Comparison of ENCODE assay signal across 18 cellular contexts in the genomic region with DNA sequence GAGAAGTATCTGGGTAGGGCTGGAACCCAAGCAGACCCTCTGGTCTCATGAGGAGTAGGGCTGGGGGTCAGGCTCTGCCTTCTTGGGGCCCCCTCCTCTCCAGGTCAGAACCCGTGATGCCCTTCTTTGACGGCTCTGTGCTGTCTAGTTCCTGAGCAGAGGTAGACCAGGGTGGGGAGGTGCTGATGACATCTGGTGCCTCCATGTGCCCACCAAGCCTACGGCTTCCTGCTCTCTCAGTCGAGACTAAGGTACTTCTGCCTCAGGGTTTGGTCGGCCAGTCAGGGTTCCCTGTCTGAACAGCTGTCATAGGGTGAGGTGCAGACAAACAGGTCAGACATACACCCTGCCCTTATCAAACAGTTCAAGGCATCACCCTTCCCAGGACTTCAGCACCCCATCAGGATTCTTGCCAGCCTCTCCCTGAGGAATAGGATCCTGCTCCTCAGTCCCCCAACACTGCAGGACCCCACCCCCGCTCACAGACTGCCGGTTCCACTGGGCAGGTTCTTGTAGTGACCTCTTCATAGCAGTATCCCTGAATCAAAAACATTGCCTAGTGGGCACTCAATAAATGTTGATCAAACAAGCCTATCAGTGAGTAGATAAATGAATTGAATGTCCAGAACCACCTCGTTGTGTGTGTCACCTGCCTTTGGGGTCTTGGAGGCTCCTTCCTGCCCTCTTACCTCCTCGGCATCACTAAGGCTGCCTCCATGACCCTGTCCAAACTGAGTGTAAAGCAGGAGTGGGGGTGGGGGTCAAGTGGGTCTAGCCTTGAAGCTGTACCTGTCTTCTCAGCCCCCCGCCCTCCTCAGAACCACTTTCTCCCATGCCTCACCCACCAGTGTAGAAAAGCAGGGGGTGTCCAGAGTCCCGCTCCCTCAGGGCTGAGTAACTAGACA.
DNase-seq lines count a peak whose midpoint lies in the region; ATAC-seq, FAIRE-seq and TF ChIP-seq lines count a peak whose summit lies in the region.
"Had no signal": no experiment of that assay in that cellular context is flagged by ENCODE, and none has a peak within 500 bp of the region (broad histone marks: within the 10 kb centered on the region; RNA-seq: fewer than 3 reads in every experiment).

No MANE protein-coding gene starts in this region.

- no peaks in the 10 kb centered on the region for H3K36me3 ChIP-seq in uterus

- no peak for FAIRE-seq in H54 (lab: Jason Lieb, UNC)
- FAIRE-seq: A204.1, GM12891 had no signal

- DNase-seq in activated CD8-positive, alpha-beta memory T cell treated with anti-CD3 and anti-CD28 coated beads, Interleukin-2, amount 50 U/mL, for 48 hours: peak; percentile 18
- DNase-seq in activated CD8-positive, alpha-beta memory T cell treated with anti-CD3 and anti-CD28 coated beads for 24 hours: no peak
- DNase-seq in coronary artery (ENCODE audit: low spot score) (peak; percentile 53), osteocyte (ENCODE audit: extremely low spot score, unreplicated experiment) (peak; percentile 72), type B pancreatic cell (ENCODE audit: extremely low spot score, unreplicated experiment) (peak; percentile 58), H54 (ENCODE audit: insufficient read length, low spot score) (no peak), uterus (no peak), omental fat pad (ENCODE audit: low spot score) (no peak)
- DNase-seq: C1 segment of cervical spinal cord; Calu3; CD4-positive, alpha-beta T cell; GOT3; HCEC 1CT; HFFc6 had no signal

- H3K27me3 Mint-ChIP-seq in osteocyte (ENCODE audit: unreplicated experiment): no peaks in the 10 kb centered on the region
- H3K27me3 Mint-ChIP-seq in type B pancreatic cell: peaks cover 54% of the 10 kb centered on the region

- no peaks in the 10 kb centered on the region for H3K27me3 ChIP-seq in uterus

- TF ChIP-seq CTCF in coronary artery (IDR thresholded peaks at IDR 0.05) (no peak), osteocyte (IDR thresholded peaks at IDR 0.05) (no peak), type B pancreatic cell (conservative IDR thresholded peaks at IDR 0.05) (no peak), uterus (IDR thresholded peaks at IDR 0.05) (no peak), omental fat pad (IDR thresholded peaks at IDR 0.05) (no peak)

- H3K4me3 Mint-ChIP-seq in osteocyte (ENCODE audit: unreplicated experiment): no peak overlapping the region
- no peak overlapping the region for H3K4me3 Mint-ChIP-seq in type B pancreatic cell
- H3K4me3 Mint-ChIP-seq: B cell; CD4-positive, alpha-beta T cell; HFFc6 had no signal

- no peaks in the 10 kb centered on the region for H3K36me3 Mint-ChIP-seq in osteocyte (ENCODE audit: unreplicated experiment)
- no peaks in the 10 kb centered on the region for H3K36me3 Mint-ChIP-seq in type B pancreatic cell

- H3K4me3 ChIP-seq in coronary artery: no peak overlapping the region
- no peak overlapping the region for H3K4me3 ChIP-seq in uterus

- H3K27ac Mint-ChIP-seq in osteocyte (ENCODE audit: unreplicated experiment): no peak overlapping the region
- no peak overlapping the region for H3K27ac Mint-ChIP-seq in type B pancreatic cell
- H3K27ac Mint-ChIP-seq: B cell; CD4-positive, alpha-beta T cell; HFFc6 had no signal

- no peaks in the 10 kb centered on the region for H3K4me1 Mint-ChIP-seq in osteocyte (ENCODE audit: unreplicated experiment)
- H3K4me1 Mint-ChIP-seq in type B pancreatic cell (ENCODE audit: unreplicated experiment): no peaks in the 10 kb centered on the region
- H3K4me1 Mint-ChIP-seq: B cell had no signal

- no peaks in the 10 kb centered on the region for H3K9me3 Mint-ChIP-seq in osteocyte (ENCODE audit: unreplicated experiment)
- peaks cover 7% of the 10 kb centered on the region for H3K9me3 Mint-ChIP-seq in type B pancreatic cell
- H3K9me3 Mint-ChIP-seq: CD4-positive, alpha-beta T cell had no signal

- H3K4me1 ChIP-seq in uterus: no peaks in the 10 kb centered on the region

- H3K27ac ChIP-seq in coronary artery (no peak overlapping the region), uterus (no peak overlapping the region)
- H3K27ac ChIP-seq: HL-60 had no signal

- no peaks in the 10 kb centered on the region for H3K9me3 ChIP-seq in uterus

- intact Hi-C loops in uterus (cut with DNase I; ENCODE audit: low total_unique reads): no loop called here

- no peak for ATAC-seq in omental fat pad (ENCODE audit: low FRiP score)

- TF ChIP-seq POLR2A in H54 (IDR thresholded peaks at IDR 0.05; ENCODE audit: low read depth, low read length) (no peak), uterus (IDR thresholded peaks at IDR 0.05) (no peak)

Comparison
In these comparisons a context has a peak if more than half of its experiments do, and no peak if none do; other contexts are left out.
1. DNase-seq: peak in activated CD8-positive, alpha-beta memory T cell treated with anti-CD3 and anti-CD28 coated beads, Interleukin-2, amount 50 U/mL, for 48 hours (single experiment), coronary artery (single experiment), osteocyte (single experiment) and type B pancreatic cell (single experiment); none in activated CD8-positive, alpha-beta memory T cell treated with anti-CD3 and anti-CD28 coated beads for 24 hours (single experiment), H54 (single experiment), uterus (0 of 2) and omental fat pad (single experiment).